ENCODE assay signal across 10 cellular contexts in genomic region chr6:33319939-33320314, GRCh38. TPM values are rescaled to one million over a fixed set of nuclear protein-coding genes. Genes with fewer than 3 reads are reported as not detected.
A peak's percentile ranks its signal among the peaks of the same experiment; 100 is the strongest.
DNase-seq lines count a peak whose midpoint lies in the region; ATAC-seq and TF ChIP-seq lines count a peak whose summit lies in the region.
"Had no signal": no experiment of that assay in that cellular context is flagged by ENCODE, and none has a peak within 500 bp of the region (broad histone marks: within the 10 kb centered on the region; RNA-seq: fewer than 3 reads in every experiment).

No MANE protein-coding gene starts in this region.

- H2BK15ac ChIP-seq in mesenchymal stem cell (ENCODE audit: low read depth, poor library complexity, severe bottlenecking): no peak overlapping the region

- no peak overlapping the region for H2AK5ac ChIP-seq in mesenchymal stem cell (ENCODE audit: low read length, severe bottlenecking)

- no peak for TF ChIP-seq POLR2A in adrenal gland (IDR thresholded peaks at IDR 0.05)

- no peak overlapping the region for H2BK120ac ChIP-seq in mesenchymal stem cell (ENCODE audit: low read depth, low read length)

- H3K9me3 ChIP-seq in right cardiac atrium (ENCODE audit: control insufficient read depth, low read length) (no peaks in the 10 kb centered on the region), adrenal gland (replicated peaks in 1 of 3) (no peaks in the 10 kb centered on the region), mesenchymal stem cell (ENCODE audit: control insufficient read depth, low read length) (no peaks in the 10 kb centered on the region), aorta (ENCODE audit: control insufficient read depth, low read length) (no peaks in the 10 kb centered on the region)

- no peak overlapping the region for H2BK5ac ChIP-seq in mesenchymal stem cell (ENCODE audit: low read depth, low read length, poor library complexity, severe bottlenecking)

- no peaks in the 10 kb centered on the region for H3K27me3 ChIP-seq in right cardiac atrium (ENCODE audit: control insufficient read depth, insufficient read depth)
- H3K27me3 ChIP-seq in adrenal gland: no peaks in the 10 kb centered on the region
- H3K27me3 ChIP-seq in mesenchymal stem cell (ENCODE audit: control insufficient read depth in 1 of 2, insufficient read depth in 1 of 2, low read length in 2 of 2): no peaks in the 10 kb centered on the region
- H3K27me3 ChIP-seq in aorta (ENCODE audit: control insufficient read depth in 1 of 2, insufficient read depth in 2 of 2, low read length in 1 of 2): no peaks in the 10 kb centered on the region

- H3K4me3 ChIP-seq in right cardiac atrium (ENCODE audit: low read length): no peak overlapping the region
- no peak overlapping the region for H3K4me3 ChIP-seq in adrenal gland
- H3K4me3 ChIP-seq in mesenchymal stem cell (ENCODE audit: insufficient read depth in 1 of 2, low read depth in 1 of 2, low read length in 2 of 2): peak overlapping the region in 1 of 2 experiments; percentile 96
- H3K4me3 ChIP-seq in aorta (ENCODE audit: low read length in 2 of 2): no peak overlapping the region

- no peak overlapping the region for H2BK12ac ChIP-seq in mesenchymal stem cell (ENCODE audit: low read length in 2 of 2)

- H3K4me2 ChIP-seq in mesenchymal stem cell (ENCODE audit: low read length, poor library complexity, severe bottlenecking): no peak overlapping the region

- H3K4me1 ChIP-seq in right cardiac atrium (ENCODE audit: control insufficient read depth, insufficient read depth, low read length): peaks cover 20% of the 10 kb centered on the region
- H3K4me1 ChIP-seq in adrenal gland (replicated peaks in 1 of 2): peaks cover 45 to 68% of the 10 kb centered on the region in 2 donors
- peaks cover 47% of the 10 kb centered on the region for H3K4me1 ChIP-seq in mesenchymal stem cell (ENCODE audit: control insufficient read depth, insufficient read depth, low read depth, low read length)
- H3K4me1 ChIP-seq in aorta (ENCODE audit: control insufficient read depth in 1 of 2, insufficient read depth in 2 of 2, low read length in 2 of 2): peaks cover 0 to 4% of the 10 kb centered on the region in 2 donors

- H3K27ac ChIP-seq in right cardiac atrium (ENCODE audit: low read length): peak overlapping the region; percentile 61
- peak overlapping the region; percentile 62 to 96 (median 90) for H3K27ac ChIP-seq in adrenal gland
- H3K27ac ChIP-seq in mesenchymal stem cell (ENCODE audit: low read length, poor library complexity, severe bottlenecking): no peak overlapping the region
- peak overlapping the region; percentile 16 to 28 for H3K27ac ChIP-seq in aorta (ENCODE audit: low read depth in 1 of 2, low read length in 2 of 2)

- H3K23ac ChIP-seq in mesenchymal stem cell (ENCODE audit: low read length in 2 of 2): no peak overlapping the region

- no peak overlapping the region for H3K18ac ChIP-seq in mesenchymal stem cell (ENCODE audit: low read depth in 1 of 2, low read length in 2 of 2)

- H3K79me1 ChIP-seq in mesenchymal stem cell (replicated peaks; ENCODE audit: low read length, poor library complexity, severe bottlenecking): peaks cover 21% of the 10 kb centered on the region

- DNase-seq in right cardiac atrium: no peak
- DNase-seq in Right ventricle myocardium inferior (ENCODE audit: missing footprints): no peak
- DNase-seq in adrenal gland: no peak
- DNase-seq in mesenchymal stem cell: no peak
- no peak for DNase-seq in aorta
- no peak for DNase-seq in NCI-H2171 treated with DMSO at 0.1 percent for 48 hours (lab: John Stamatoyannopoulos, UW)
- DNase-seq: activated CD4-positive, alpha-beta T cell treated with anti-CD3 and anti-CD28 coated beads, Interleukin-2, amount 50 U/mL, for 1 hour; NK-92 treated with Interleukin-12 subunit alpha and Interleukin-12 subunit beta, amount 100 ng/mL, for 24 hours had no signal

- no peak overlapping the region for H3K4ac ChIP-seq in mesenchymal stem cell (ENCODE audit: low read depth in 1 of 2, low read length in 2 of 2)

- peak overlapping the region; percentile 96 for H3K9ac ChIP-seq in mesenchymal stem cell (ENCODE audit: low read length)

- intact Hi-C loops in right cardiac atrium (cut with DNase I) (no loop called here), Right ventricle myocardium inferior (cut with DNase I) (no loop called here), adrenal gland (cut with DNase I) (no loop called here), aorta (cut with DNase I) (loop anchor here in 1 of 2 donors (2.0 kb wide), 1 partner anchor 97 kb away; no protein-coding TSS in a partner anchor)

- ATAC-seq in right cardiac atrium (no peak), Right ventricle myocardium inferior (no peak), aorta (ENCODE audit: low FRiP score) (no peak), GM19455 (IDR thresholded peaks at IDR 0.05; ENCODE audit: unreplicated experiment) (no peak), HG02678 (IDR thresholded peaks at IDR 0.05; ENCODE audit: unreplicated experiment) (no peak)

- no peak overlapping the region for H4K91ac ChIP-seq in mesenchymal stem cell (ENCODE audit: low read length)

- TF ChIP-seq CTCF in adrenal gland (IDR thresholded peaks at IDR 0.05): no peak

- 81% methylated on average over 3 of the region's 3 CpGs for WGBS in right cardiac atrium
- 77 to 91% (median 79%) methylated on average over 3 of the region's 3 CpGs for WGBS in adrenal gland, 4 donors
- 88% methylated on average over 3 of the region's 3 CpGs for WGBS in mesenchymal stem cell
- 78 to 85% methylated on average over 3 of the region's 3 CpGs for WGBS in aorta, 2 donors

- H4K8ac ChIP-seq in mesenchymal stem cell (ENCODE audit: low read length): no peak overlapping the region

- peaks cover 0 to 32% of the 10 kb centered on the region in 2 donors for H3K36me3 ChIP-seq in adrenal gland (replicated peaks in 1 of 2)
- H3K36me3 ChIP-seq in mesenchymal stem cell (ENCODE audit: control insufficient read depth in 1 of 2, insufficient read depth in 2 of 2, low read depth in 1 of 2, low read length in 2 of 2): peaks cover 34 to 44% of the 10 kb centered on the region in 2 experiments
- H3K36me3 ChIP-seq in aorta (ENCODE audit: control insufficient read depth in 1 of 2, insufficient read depth in 2 of 2, low read length in 1 of 2): peaks cover 0 to 2% of the 10 kb centered on the region in 2 donors

- H2AFZ ChIP-seq in mesenchymal stem cell (ENCODE audit: low read depth, low read length): no peak overlapping the region

- no peak overlapping the region for H3K14ac ChIP-seq in mesenchymal stem cell (ENCODE audit: low read length in 2 of 2)

RNA-seq across cellular contexts. Expression of gene ZBTB22, which starts 2.4 kb away (rescaled TPM):
- total RNA-seq in right cardiac atrium: 10 to 100 TPM; 12.7 to 18.2 (median 15.5) TPM
- polyA plus RNA-seq in right cardiac atrium: 12.5 TPM
- 10.8 TPM for total RNA-seq in Right ventricle myocardium inferior
- 10 to 100 TPM; 18.8 to 40.3 (median 24.8) TPM for total RNA-seq in adrenal gland
- 10 to 100 TPM; 13.0 to 17.9 (median 15.4) TPM for polyA plus RNA-seq in adrenal gland
- polyA plus RNA-seq in mesenchymal stem cell (2013, experiment 1 of 2): 11.3 TPM
- 10.6 TPM for polyA plus RNA-seq in mesenchymal stem cell (2013, experiment 2 of 2)
- total RNA-seq in aorta: 10 to 100 TPM; 21.3 TPM
- 10 to 100 TPM in 1 of 2 donors, 1 to 10 TPM in 1; 6.4 to 15.1 TPM for polyA plus RNA-seq in aorta

RNA-seq across cellular contexts. Expression of gene DAXX, which starts 2.8 kb away (rescaled TPM):
- total RNA-seq in right cardiac atrium (10 to 100 TPM; 18.3 to 23.9 (median 20.8) TPM), Right ventricle myocardium inferior (22.4 TPM), adrenal gland (100 to 1,000 TPM in 1 of 8 donors, 10 to 100 TPM in 7; 36.7 to 106 (median 44.8) TPM), aorta (10 to 100 TPM; 36.6 to 40.7 TPM)
- polyA plus RNA-seq in right cardiac atrium (17.6 TPM), adrenal gland (10 to 100 TPM; 45.8 to 81.8 (median 49.8) TPM), aorta (10 to 100 TPM; 21.5 to 31.5 TPM)
- 35.8 TPM for polyA plus RNA-seq in mesenchymal stem cell (2013, experiment 1 of 2)
- polyA plus RNA-seq in mesenchymal stem cell (2013, experiment 2 of 2): 34.9 TPM

RNA-seq across cellular contexts. Expression of gene TAPBP, which starts 6.0 kb away (rescaled TPM):
- total RNA-seq in right cardiac atrium (10 to 100 TPM; 85.1 to 91.6 (median 87.2) TPM), Right ventricle myocardium inferior (82.3 TPM), adrenal gland (100 to 1,000 TPM; 112 to 322 (median 218) TPM), aorta (100 to 1,000 TPM in 1 of 2 donors, 10 to 100 TPM in 1; 73.9 to 113 TPM)
- polyA plus RNA-seq in right cardiac atrium (35.3 TPM), adrenal gland (100 to 1,000 TPM in 2 of 3 donors, 10 to 100 TPM in 1; 38.7 to 163 (median 107) TPM), aorta (10 to 100 TPM; 12.5 to 34.7 TPM)
- polyA plus RNA-seq in mesenchymal stem cell (2013, experiment 1 of 2): 180 TPM
- polyA plus RNA-seq in mesenchymal stem cell (2013, experiment 2 of 2): 172 TPM

RNA-seq across cellular contexts. Expression of gene RGL2, which starts 21.2 kb away (rescaled TPM):
- total RNA-seq in right cardiac atrium: 10 to 100 TPM; 47.6 to 56.3 (median 54.5) TPM
- polyA plus RNA-seq in right cardiac atrium: 40.6 TPM
- 64.5 TPM for total RNA-seq in Right ventricle myocardium inferior
- total RNA-seq in adrenal gland: 100 to 1,000 TPM in 1 of 8 donors, 10 to 100 TPM in 7; 51.3 to 177 (median 85.4) TPM
- polyA plus RNA-seq in adrenal gland: 100 to 1,000 TPM in 2 of 3 donors, 10 to 100 TPM in 1; 36.4 to 224 (median 147) TPM
- 36.7 TPM for polyA plus RNA-seq in mesenchymal stem cell (2013, experiment 1 of 2)
- 36.6 TPM for polyA plus RNA-seq in mesenchymal stem cell (2013, experiment 2 of 2)
- 100 to 1,000 TPM in 1 of 2 donors, 10 to 100 TPM in 1; 71.5 to 107 TPM for total RNA-seq in aorta
- polyA plus RNA-seq in aorta: 100 to 1,000 TPM in 1 of 2 donors, 10 to 100 TPM in 1; 20.3 to 178 TPM

RNA-seq across cellular contexts. Expression of gene PFDN6, which starts 30.5 kb away (rescaled TPM):
- 10 to 100 TPM; 44.4 to 60.0 (median 50.1) TPM for total RNA-seq in right cardiac atrium
- polyA plus RNA-seq in right cardiac atrium: 143 TPM
- 57.8 TPM for total RNA-seq in Right ventricle myocardium inferior
- total RNA-seq in adrenal gland: 100 to 1,000 TPM in 1 of 8 donors, 10 to 100 TPM in 6, 1 to 10 TPM in 1; 6.8 to 137 (median 45.7) TPM
- 100 to 1,000 TPM; 180 to 830 (median 713) TPM for polyA plus RNA-seq in adrenal gland
- 52.4 TPM for polyA plus RNA-seq in mesenchymal stem cell (2013, experiment 1 of 2)
- 52.8 TPM for polyA plus RNA-seq in mesenchymal stem cell (2013, experiment 2 of 2)
- 10 to 100 TPM; 19.8 to 23.7 TPM for total RNA-seq in aorta
- polyA plus RNA-seq in aorta: 100 to 1,000 TPM in 1 of 2 donors, 10 to 100 TPM in 1; 71.4 to 114 TPM
